Comparison of ENCODE assay signal across 9 cellular contexts in genomic region chr16:3021449-3022207, GRCh38. TPM values are rescaled to one million over a fixed set of nuclear protein-coding genes. Genes with fewer than 3 reads are reported as not detected.
DNase-seq lines count a peak whose midpoint lies in the region; ATAC-seq, FAIRE-seq and TF ChIP-seq lines count a peak whose summit lies in the region.
"Had no signal": no experiment of that assay in that cellular context is flagged by ENCODE, and none has a peak within 500 bp of the region (broad histone marks: within the 10 kb centered on the region; RNA-seq: fewer than 3 reads in every experiment).

No MANE protein-coding gene starts in this region.

- no peak overlapping the region for H2AFZ ChIP-seq in MM.1S (ENCODE audit: low read length)

- H3K27ac ChIP-seq in heart right ventricle = peak overlapping the region; percentile 82 to 100 (median 97)
- H3K27ac ChIP-seq in psoas muscle = peak overlapping the region; percentile 100
- no peak overlapping the region for H3K27ac ChIP-seq in MM.1S (ENCODE audit: low read length)

- TF ChIP-seq CTCF in heart right ventricle (IDR thresholded peaks at IDR 0.05) (peak in 7 of 9 donors; percentile 28 to 64 (median 46)), psoas muscle (IDR thresholded peaks at IDR 0.05) (peak; percentile 33), MM.1S (IDR thresholded peaks at IDR 0.05; ENCODE audit: low read length) (no peak)

- H3F3A ChIP-seq in MM.1S (ENCODE audit: insufficient read depth, low read length) = 0 out of 2 replicates have a peak, but pooled peaks cover 7% of the 10 kb centered on the region

- no peaks in the 10 kb centered on the region for H3K9me3 Mint-ChIP-seq in T-cell
- H3K9me3 Mint-ChIP-seq in activated naive CD8-positive, alpha-beta T cell treated with anti-CD3 and anti-CD28 coated beads, Interleukin-2, amount 50 U/mL, for 24 hours = no peaks in the 10 kb centered on the region

- POLR2A ChIA-PET in T-cell (lab: Charles Lee) = interaction anchor here in 1 of 2 donors (0.7 kb wide), 1 partner anchor 18 kb away, joined by 3 read pairs; no protein-coding TSS in a partner anchor

- FAIRE-seq in urothelium cell line (lab: Jason Lieb, UNC) = peak; percentile 79
- FAIRE-seq: islet of Langerhans had no signal

- peak overlapping the region; percentile 89 to 99 for H3K27ac Mint-ChIP-seq in T-cell
- H3K27ac Mint-ChIP-seq in activated naive CD8-positive, alpha-beta T cell treated with anti-CD3 and anti-CD28 coated beads, Interleukin-2, amount 50 U/mL, for 24 hours = peak overlapping the region; percentile 97

- WGBS in heart right ventricle, 2 donors = 20% methylated on average over 25 of the region's 25 CpGs
- WGBS in psoas muscle, 3 donors = 9 to 10% (median 9%) methylated on average over 21 to 25 of the region's 25 CpGs

- peaks cover 0 to 4% of the 10 kb centered on the region in 2 donors for H3K27me3 Mint-ChIP-seq in T-cell
- H3K27me3 Mint-ChIP-seq in activated naive CD8-positive, alpha-beta T cell treated with anti-CD3 and anti-CD28 coated beads, Interleukin-2, amount 50 U/mL, for 24 hours = peaks cover 10% of the 10 kb centered on the region

- H3K4me1 ChIP-seq in heart right ventricle (peaks cover 23 to 69% (median 55%) of the 10 kb centered on the region in 9 donors), psoas muscle (peaks cover 31% of the 10 kb centered on the region), MM.1S (ENCODE audit: low read length) (0 out of 2 replicates have a peak, but pooled peaks cover 4% of the 10 kb centered on the region)

- peaks cover 11% of the 10 kb centered on the region for H3K36me3 Mint-ChIP-seq in T-cell
- peaks cover 7% of the 10 kb centered on the region for H3K36me3 Mint-ChIP-seq in activated naive CD8-positive, alpha-beta T cell treated with anti-CD3 and anti-CD28 coated beads, Interleukin-2, amount 50 U/mL, for 24 hours (ENCODE audit: low read depth)

- H3K4me2 ChIP-seq in MM.1S (ENCODE audit: low read depth, low read length) = no peak overlapping the region

- peaks cover 0 to 13% (median 10%) of the 10 kb centered on the region in 9 donors for H3K36me3 ChIP-seq in heart right ventricle
- peaks cover 0 to 15% of the 10 kb centered on the region in 2 donors for H3K36me3 ChIP-seq in psoas muscle (ENCODE audit: insufficient read depth in 1 of 2, low read depth in 1 of 2)
- no peaks in the 10 kb centered on the region for H3K36me3 ChIP-seq in MM.1S (replicated peaks; ENCODE audit: insufficient read depth, low read length)

- peak overlapping the region; percentile 80 to 91 (median 90) for H3K4me3 Mint-ChIP-seq in T-cell
- peak overlapping the region; percentile 85 for H3K4me3 Mint-ChIP-seq in activated naive CD8-positive, alpha-beta T cell treated with anti-CD3 and anti-CD28 coated beads, Interleukin-2, amount 50 U/mL, for 24 hours

- ATAC-seq in T-cell (replicated peaks in 1 of 4) (peak; percentile 14 to 23 (median 16)), heart right ventricle (peak; percentile 35 to 65 (median 54)), psoas muscle (peak; percentile 55 to 65 (median 60))
- peak; percentile 64 for ATAC-seq in activated naive CD8-positive, alpha-beta T cell treated with anti-CD3 and anti-CD28 coated beads, Interleukin-2, amount 50 U/mL, for 24 hours

- H3K79me2 ChIP-seq in MM.1S (ENCODE audit: low read length) = no peaks in the 10 kb centered on the region

- peaks cover 38 to 57% (median 44%) of the 10 kb centered on the region in 3 donors for H3K4me1 Mint-ChIP-seq in T-cell
- H3K4me1 Mint-ChIP-seq in activated naive CD8-positive, alpha-beta T cell treated with anti-CD3 and anti-CD28 coated beads, Interleukin-2, amount 50 U/mL, for 24 hours = peaks cover 55% of the 10 kb centered on the region

- peak overlapping the region; percentile 47 to 87 (median 74) for H3K4me3 ChIP-seq in heart right ventricle
- peak overlapping the region; percentile 94 for H3K4me3 ChIP-seq in psoas muscle
- H3K4me3 ChIP-seq in MM.1S (ENCODE audit: low read length) = no peak overlapping the region

- DNase-seq in DMS114 treated with DMSO at 0.1 percent for 48 hours (lab: John Stamatoyannopoulos, UW; ENCODE audit: unreplicated experiment) (peak; percentile 68), HuH-7.5 (ENCODE audit: low spot score) (peak; percentile 74), T-cell (peak in 32 of 34 experiments; percentile 25 to 87 (median 58)), heart right ventricle (peak; percentile 80 to 87), psoas muscle (peak; percentile 90 to 96), urothelium cell line (ENCODE audit: low spot score) (peak; percentile 85), MM.1S (no peak)
- peak; percentile 90 for DNase-seq in activated naive CD8-positive, alpha-beta T cell treated with anti-CD3 and anti-CD28 coated beads, Interleukin-2, amount 50 U/mL, for 24 hours

- no peaks in the 10 kb centered on the region for H4K20me1 ChIP-seq in MM.1S (ENCODE audit: insufficient read depth, low read length)

- CTCF ChIA-PET in T-cell (lab: Charles Lee) = interaction anchor here in 1 of 2 donors (0.5 to 1.0 kb wide), 2 partner anchors 18 to 108 kb away, joined by 3 to 4 read pairs; no protein-coding TSS in a partner anchor

- H3K27me3 ChIP-seq in heart right ventricle = peaks cover 11 to 24% (median 20%) of the 10 kb centered on the region in 7 donors
- H3K27me3 ChIP-seq in psoas muscle (ENCODE audit: insufficient read depth in 3 of 3, low read length in 2 of 3) = peaks cover 0 to 18% (median 1%) of the 10 kb centered on the region in 3 donors
- H3K27me3 ChIP-seq in MM.1S (replicated peaks; ENCODE audit: insufficient read depth, low read length) = peaks cover 25% of the 10 kb centered on the region

- H3K9me2 ChIP-seq in MM.1S (replicated peaks; ENCODE audit: insufficient read depth, low read length) = no peaks in the 10 kb centered on the region

- H3K9me3 ChIP-seq in heart right ventricle = no peaks in the 10 kb centered on the region
- no peaks in the 10 kb centered on the region for H3K9me3 ChIP-seq in psoas muscle
- no peaks in the 10 kb centered on the region for H3K9me3 ChIP-seq in MM.1S (replicated peaks; ENCODE audit: insufficient read depth, low read length)

- no peak overlapping the region for H3K9ac ChIP-seq in MM.1S (ENCODE audit: low read length)

- intact Hi-C loops in heart right ventricle (cut with DNase I) (no loop called here), psoas muscle (cut with DNase I) (no loop called here)

RNA-seq across cellular contexts. Expression of gene TNFRSF12A, which starts 1.5 kb away (rescaled TPM):
- 1 to 10 TPM in 4 of 5 donors, under 1 TPM in 1; 0.43 to 3.7 (median 2.5) TPM for total RNA-seq in T-cell
- total RNA-seq in heart right ventricle = 100 to 1,000 TPM in 4 of 10 donors, 10 to 100 TPM in 6; 28.0 to 319 (median 92.3) TPM
- 100 to 1,000 TPM; 215 to 740 TPM for polyA plus RNA-seq in heart right ventricle
- total RNA-seq in psoas muscle = 100 to 1,000 TPM; 139 to 181 (median 156) TPM
- 100 to 1,000 TPM in 2 of 3 donors, 10 to 100 TPM in 1; 69.5 to 889 (median 227) TPM for polyA plus RNA-seq in psoas muscle

RNA-seq across cellular contexts. Expression of gene HCFC1R1, which starts 2.1 kb away (rescaled TPM):
- total RNA-seq in T-cell (10 to 100 TPM; 11.4 to 25.9 (median 22.3) TPM), heart right ventricle (10 to 100 TPM; 41.8 to 62.8 (median 55.8) TPM), psoas muscle (100 to 1,000 TPM in 2 of 4 donors, 10 to 100 TPM in 2; 65.1 to 258 (median 129) TPM)
- polyA plus RNA-seq in heart right ventricle (100 to 1,000 TPM in 1 of 2 donors, 10 to 100 TPM in 1; 71.8 to 370 TPM), psoas muscle (100 to 1,000 TPM; 131 to 233 (median 216) TPM)

RNA-seq across cellular contexts. Expression of gene THOC6, which starts 2.2 kb away (rescaled TPM):
- total RNA-seq in T-cell = 10 to 100 TPM; 23.7 to 32.8 (median 31.7) TPM
- total RNA-seq in heart right ventricle = 10 to 100 TPM in 7 of 10 donors, 1 to 10 TPM in 3; 7.0 to 12.5 (median 10.4) TPM
- 10 to 100 TPM; 22.5 to 40.3 TPM for polyA plus RNA-seq in heart right ventricle
- 10 to 100 TPM; 17.0 to 34.4 (median 25.8) TPM for total RNA-seq in psoas muscle
- 10 to 100 TPM; 26.9 to 72.2 (median 39.8) TPM for polyA plus RNA-seq in psoas muscle

RNA-seq across cellular contexts. Expression of gene CLDN6, which starts 3.6 kb away (rescaled TPM):
- total RNA-seq in T-cell (1 to 10 TPM in 1 of 5 donors, under 1 TPM in 2, not detected in 2; 0.30 to 1.1 (median 0.85) TPM), heart right ventricle (under 1 TPM in 1 of 10 donors, not detected in 9; 0.28 TPM), psoas muscle (not detected)
- polyA plus RNA-seq in heart right ventricle (under 1 TPM in 1 of 2 donors, not detected in 1; 0.03 TPM), psoas muscle (1 to 10 TPM in 1 of 3 donors, under 1 TPM in 2; 0.05 to 5.5 (median 0.45) TPM)

RNA-seq across cellular contexts. Expression of gene CLDN9, which starts 8.9 kb away (rescaled TPM):
- total RNA-seq in T-cell (under 1 TPM in 1 of 5 donors, not detected in 4; 0.16 TPM), heart right ventricle (1 to 10 TPM in 3 of 10 donors, under 1 TPM in 7; 0.19 to 1.5 (median 0.79) TPM), psoas muscle (1 to 10 TPM in 1 of 4 donors, under 1 TPM in 3; 0.17 to 2.2 (median 0.86) TPM)
- polyA plus RNA-seq in heart right ventricle (1 to 10 TPM; 1.0 to 3.2 TPM), psoas muscle (1 to 10 TPM in 1 of 3 donors, under 1 TPM in 2; 0.12 to 1.3 (median 0.18) TPM)

Comparison
In these comparisons a context has a peak if more than half of its experiments do, and no peak if none do; other contexts are left out.
1. RNA of gene TNFRSF12A, which starts 1.5 kb away (total RNA-seq): 139 to 181 TPM in psoas muscle and 28.0 to 319 TPM in heart right ventricle; 0.43 to 3.7 TPM in T-cell; every median in the first group is over 4 times any median in the second.
2. Peak in every context shown above with its lines, with median percentiles within 50 percentile points of each other: ATAC-seq.